1 cellular context compared by ENCODE assay signal in genomic region chr4:121991968-121992367, GRCh38.
TF ChIP-seq lines count a peak whose summit lies in the region.

No MANE protein-coding gene starts in this region.

TF ChIP-seq in HepG2, 621 proteins besides CTCF, POLR2A, EP300 and RAD21:
- TF ChIP-seq MLX (CRISPR knock-in tag; IDR thresholded peaks at IDR 0.05) = no peak
- peak; percentile 63; the same call in 1 of the 2 replicates for TF ChIP-seq CEBPB (IDR thresholded peaks at IDR 0.05; ENCODE audit: borderline replicate concordance, low read depth, low read length)
